Comparison of ENCODE assay signal across 9 cellular contexts in the genomic region with DNA sequence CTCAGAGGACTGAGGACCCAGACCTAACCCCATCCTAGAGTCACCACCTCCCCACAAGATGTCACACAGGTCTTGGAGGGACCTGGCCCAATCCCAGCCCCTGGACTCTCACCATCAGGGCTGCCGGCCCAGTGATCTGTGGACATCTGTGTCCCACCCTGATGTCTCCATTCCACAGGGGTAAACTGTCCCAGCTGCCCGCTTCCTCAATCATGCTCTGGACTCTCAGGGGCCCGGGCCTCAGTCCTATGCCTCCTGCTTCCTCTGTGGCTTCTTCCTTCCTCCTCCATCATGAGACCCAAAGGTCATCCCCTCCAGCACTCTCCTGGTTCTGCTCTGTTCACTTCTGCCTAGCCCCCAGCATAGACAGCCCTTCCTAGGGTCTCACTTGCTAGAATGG. TPM values are rescaled to one million over a fixed set of nuclear protein-coding genes. Genes with fewer than 3 reads are reported as not detected.
A peak's percentile ranks its signal among the peaks of the same experiment; 100 is the strongest.
DNase-seq lines count a peak whose midpoint lies in the region; ATAC-seq and TF ChIP-seq lines count a peak whose summit lies in the region.
"Had no signal": no experiment of that assay in that cellular context is flagged by ENCODE, and none has a peak within 500 bp of the region (broad histone marks: within the 10 kb centered on the region; RNA-seq: fewer than 3 reads in every experiment).

No MANE protein-coding gene starts in this region.

- ATAC-seq in activated naive CD8-positive, alpha-beta T cell treated with anti-CD3 and anti-CD28 coated beads, Interleukin-2, amount 50 U/mL, for 24 hours: no peak
- no peak for ATAC-seq in HG02970 (IDR thresholded peaks at IDR 0.05; ENCODE audit: low FRiP score, unreplicated experiment)

- H3K4me1 Mint-ChIP-seq in activated CD4-positive, alpha-beta T cell treated with anti-CD3 and anti-CD28 coated beads, Interleukin-2, amount 10 ng/mL, durations not matched to agents 24 days and 14 days: peaks cover 48% of the 10 kb centered on the region
- H3K4me1 Mint-ChIP-seq in activated naive CD8-positive, alpha-beta T cell treated with anti-CD3 and anti-CD28 coated beads, Interleukin-2, amount 50 U/mL, for 24 hours: peaks cover 51% of the 10 kb centered on the region

- H3K4me3 Mint-ChIP-seq in activated CD4-positive, alpha-beta T cell treated with anti-CD3 and anti-CD28 coated beads, Interleukin-2, amount 10 ng/mL, durations not matched to agents 24 days and 14 days: peak overlapping the region; percentile 95
- H3K4me3 Mint-ChIP-seq in activated naive CD8-positive, alpha-beta T cell treated with anti-CD3 and anti-CD28 coated beads, Interleukin-2, amount 50 U/mL, for 24 hours: peak overlapping the region; percentile 100

- H3K27ac Mint-ChIP-seq in activated CD4-positive, alpha-beta T cell treated with anti-CD3 and anti-CD28 coated beads, Interleukin-2, amount 10 ng/mL, durations not matched to agents 24 days and 14 days: peak overlapping the region; percentile 94
- peak overlapping the region; percentile 96 for H3K27ac Mint-ChIP-seq in activated naive CD8-positive, alpha-beta T cell treated with anti-CD3 and anti-CD28 coated beads, Interleukin-2, amount 50 U/mL, for 24 hours

- H3K27me3 Mint-ChIP-seq in activated CD4-positive, alpha-beta T cell treated with anti-CD3 and anti-CD28 coated beads, Interleukin-2, amount 10 ng/mL, durations not matched to agents 24 days and 14 days: no peaks in the 10 kb centered on the region
- H3K27me3 Mint-ChIP-seq in activated naive CD8-positive, alpha-beta T cell treated with anti-CD3 and anti-CD28 coated beads, Interleukin-2, amount 50 U/mL, for 24 hours: no peaks in the 10 kb centered on the region

- intact Hi-C loops in activated CD4-positive, alpha-beta T cell treated with anti-CD3 and anti-CD28 coated beads, Interleukin-2, amount 10 ng/mL, durations not matched to agents 24 days and 14 days (cut with micrococcal nuclease): no loop called here

- in situ Hi-C loops in GM13977 (cut with MboI; ENCODE audit: low pct_unique_long_range_greater_than_20kb, low sequenced_read_pairs, unreplicated experiment): loop anchor here (25.0 kb wide), 1 partner anchor 467 kb away; no protein-coding TSS in a partner anchor

- H3K36me3 Mint-ChIP-seq in activated CD4-positive, alpha-beta T cell treated with anti-CD3 and anti-CD28 coated beads, Interleukin-2, amount 10 ng/mL, durations not matched to agents 24 days and 14 days (ENCODE audit: low read depth): peaks cover 15% of the 10 kb centered on the region
- H3K36me3 Mint-ChIP-seq in activated naive CD8-positive, alpha-beta T cell treated with anti-CD3 and anti-CD28 coated beads, Interleukin-2, amount 50 U/mL, for 24 hours (ENCODE audit: low read depth): peaks cover 3% of the 10 kb centered on the region

- H3K27me3 ChIP-seq in layer of hippocampus (ENCODE audit: control insufficient read depth, insufficient read depth, low read length): no peaks in the 10 kb centered on the region

- H3K9me3 Mint-ChIP-seq in activated CD4-positive, alpha-beta T cell treated with anti-CD3 and anti-CD28 coated beads, Interleukin-2, amount 10 ng/mL, durations not matched to agents 24 days and 14 days: no peaks in the 10 kb centered on the region
- no peaks in the 10 kb centered on the region for H3K9me3 Mint-ChIP-seq in activated naive CD8-positive, alpha-beta T cell treated with anti-CD3 and anti-CD28 coated beads, Interleukin-2, amount 50 U/mL, for 24 hours

- no peak for TF ChIP-seq CTCF in GM13977 (IDR thresholded peaks at IDR 0.05; ENCODE audit: extremely low read depth, insufficient read depth, missing control alignments)

- H3K27ac ChIP-seq in layer of hippocampus (ENCODE audit: low read depth, low read length) (peak overlapping the region; percentile 89), temporal lobe (ENCODE audit: low read depth, low read length) (peak overlapping the region; percentile 28)

- DNase-seq in activated CD4-positive, alpha-beta T cell treated with anti-CD3 and anti-CD28 coated beads, Interleukin-2, amount 10 ng/mL, durations not matched to agents 24 days and 14 days: no peak
- DNase-seq in activated CD4-positive, alpha-beta T cell treated with anti-CD3 and anti-CD28 coated beads, Interleukin-2, amount 50 U/mL, for 48 hours: no peak
- DNase-seq in activated naive CD8-positive, alpha-beta T cell treated with anti-CD3 and anti-CD28 coated beads, Interleukin-2, amount 50 U/mL, for 24 hours: no peak
- no peak for DNase-seq in GM13977 (ENCODE audit: low spot score)
- no peak for DNase-seq in iPS-NIHi11 (ENCODE audit: low spot score)
- DNase-seq: NCI-H1417 treated with DMSO at 0.1 percent for 48 hours had no signal

RNA-seq across cellular contexts. Expression of a gene that starts 32.2 kb away (rescaled TPM):
- 76.9 and 81.5 TPM in 2 replicates for total RNA-seq in activated CD4-positive, alpha-beta T cell treated with anti-CD3 and anti-CD28 coated beads, Interleukin-2, amount 10 ng/mL, durations not matched to agents 24 days and 14 days
- 30.0 TPM for total RNA-seq in temporal lobe

RNA-seq across cellular contexts. Expression of a gene that starts 45.8 kb away (rescaled TPM):
- total RNA-seq in activated CD4-positive, alpha-beta T cell treated with anti-CD3 and anti-CD28 coated beads, Interleukin-2, amount 10 ng/mL, durations not matched to agents 24 days and 14 days: 0.33 and 0.43 TPM in 2 replicates
- total RNA-seq in temporal lobe: 80.4 TPM

Comparison
In these comparisons a context has a peak if more than half of its experiments do, and no peak if none do; other contexts are left out.
1. RNA of a gene that starts 45.8 kb away (total RNA-seq): 80.4 TPM in temporal lobe (single experiment); 0.33 to 0.43 TPM in activated CD4-positive, alpha-beta T cell treated with anti-CD3 and anti-CD28 coated beads, Interleukin-2, amount 10 ng/mL, durations not matched to agents 24 days and 14 days; every median in the first group is over 10 times any median in the second.